2 cellular contexts compared by ENCODE assay signal in genomic region chr13:91154954-91155353, GRCh38.
TF ChIP-seq lines count a peak whose summit lies in the region.

No MANE protein-coding gene starts in this region.

TF ChIP-seq in HepG2, 621 proteins besides CTCF, POLR2A, EP300 and RAD21:
- TF ChIP-seq ZNF713 (CRISPR knock-in tag; IDR thresholded peaks at IDR 0.05): no peak
- no peak for TF ChIP-seq MTA3 (CRISPR knock-in tag; IDR thresholded peaks at IDR 0.05)
- TF ChIP-seq NFYC (CRISPR knock-in tag; IDR thresholded peaks at IDR 0.05): no peak
- TF ChIP-seq ZBTB42 (CRISPR knock-in tag; IDR thresholded peaks at IDR 0.05): no peak
- no peak for TF ChIP-seq MED8 (CRISPR knock-in tag; IDR thresholded peaks at IDR 0.05; ENCODE audit: insufficient replicate concordance)
- TF ChIP-seq ZNF276 (CRISPR knock-in tag; IDR thresholded peaks at IDR 0.05; ENCODE audit: low read depth): no peak
- TF ChIP-seq ZNF556 (CRISPR knock-in tag; IDR thresholded peaks at IDR 0.05; ENCODE audit: borderline replicate concordance): no peak
- no peak for TF ChIP-seq ZNF678 (CRISPR knock-in tag; IDR thresholded peaks at IDR 0.05)
- TF ChIP-seq ZEB1 (IDR thresholded peaks at IDR 0.05; ENCODE audit: insufficient replicate concordance, low read depth): no peak

TF ChIP-seq in H1, 55 proteins besides CTCF, POLR2A, EP300 and RAD21:
- TF ChIP-seq SIN3A (conservative IDR thresholded peaks at IDR 0.05 in 1 of 2, IDR thresholded peaks at IDR 0.05 in 1 of 2; ENCODE audit: low read depth in 1 of 2, low read length in 2 of 2): no peak
- TF ChIP-seq CEBPB (IDR thresholded peaks at IDR 0.05; ENCODE audit: low read depth, low read length): no peak
- TF ChIP-seq ATF2 (IDR thresholded peaks at IDR 0.05; ENCODE audit: low read length): no peak
- no peak for TF ChIP-seq SIX5 (IDR thresholded peaks at IDR 0.05; ENCODE audit: low read depth, low read length)
- TF ChIP-seq SP4 (IDR thresholded peaks at IDR 0.05; ENCODE audit: low read length): no peak
- no peak for TF ChIP-seq EGR1 (IDR thresholded peaks at IDR 0.05; ENCODE audit: borderline replicate concordance, low read depth, low read length)
- no peak for TF ChIP-seq HDAC2 (IDR thresholded peaks at IDR 0.05; ENCODE audit: borderline replicate concordance in 1 of 2, low read depth in 2 of 2, low read length in 2 of 2)
- no peak for TF ChIP-seq GTF2F1 (IDR thresholded peaks at IDR 0.05; ENCODE audit: borderline replicate concordance, low read depth, low read length)
- no peak for TF ChIP-seq BCL11A (IDR thresholded peaks at IDR 0.05; ENCODE audit: low read depth in 2 of 2, low read length in 2 of 2)
- TF ChIP-seq POLR2AphosphoS5 (IDR thresholded peaks at IDR 0.05; ENCODE audit: low read depth, low read length): no peak
- no peak for TF ChIP-seq YY1 (IDR thresholded peaks at IDR 0.05; ENCODE audit: low read depth, low read length)
- TF ChIP-seq CBX5 (IDR thresholded peaks at IDR 0.05; ENCODE audit: low read depth, low read length): no peak
- TF ChIP-seq CTBP2 (IDR thresholded peaks at IDR 0.05; ENCODE audit: borderline replicate concordance, insufficient read depth, insufficient read length, low read length): no peak
- TF ChIP-seq HDAC6 (IDR thresholded peaks at IDR 0.05; ENCODE audit: low read depth, low read length): no peak
- TF ChIP-seq NRF1 (IDR thresholded peaks at IDR 0.05; ENCODE audit: low read depth, low read length): no peak
